27 cellular contexts compared by ENCODE assay signal in genomic region chr4:60194214-60194613, GRCh38.
"Had no signal": no experiment of that assay in that cellular context is flagged by ENCODE, and none has a peak within 500 bp of the region (broad histone marks: within the 10 kb centered on the region; RNA-seq: fewer than 3 reads in every experiment).

No MANE protein-coding gene starts in this region.

- H3K4me1 ChIP-seq: colonic mucosa, esophagus squamous epithelium, gastroesophageal sphincter, heart left ventricle, left lung, lower lobe of right lung had no signal

- ATAC-seq: effector memory CD8-positive, alpha-beta T cell; esophagus mucosa; gastroesophageal sphincter; heart left ventricle; left cardiac atrium; left lung; left ventricle myocardium superior; lower lobe of right lung; mucosa of descending colon; naive thymus-derived CD8-positive, alpha-beta T cell had no signal

- H3K36me3 Mint-ChIP-seq: naive B cell; naive thymus-derived CD8-positive, alpha-beta T cell had no signal

- H3K27me3 Mint-ChIP-seq: dendritic cell treated with granulocyte-macrophage colony-stimulating factor and Interleukin-4, amounts not matched to agents 40 ng/mL and 50 ng/mL, for 4 days; effector memory CD8-positive, alpha-beta T cell; naive B cell; naive thymus-derived CD8-positive, alpha-beta T cell had no signal

- H3K4me2 ChIP-seq: hepatocyte had no signal

- H3K27ac ChIP-seq: colonic mucosa, epithelial cell of prostate, esophagus squamous epithelium, gastroesophageal sphincter, heart left ventricle, hepatocyte, left lung, lower lobe of right lung had no signal

- H3K9me3 ChIP-seq: colonic mucosa, esophagus squamous epithelium, gastroesophageal sphincter, lower lobe of right lung, mucosa of descending colon had no signal

- H2AFZ ChIP-seq: hepatocyte had no signal

- H3K27ac Mint-ChIP-seq: dendritic cell treated with granulocyte-macrophage colony-stimulating factor and Interleukin-4, amounts not matched to agents 40 ng/mL and 50 ng/mL, for 4 days; effector memory CD8-positive, alpha-beta T cell; endodermal cell; immature natural killer cell; mesothelial cell of epicardium; naive B cell; naive thymus-derived CD8-positive, alpha-beta T cell had no signal

- H3K4me3 Mint-ChIP-seq: dendritic cell treated with granulocyte-macrophage colony-stimulating factor and Interleukin-4, amounts not matched to agents 40 ng/mL and 50 ng/mL, for 4 days; effector memory CD8-positive, alpha-beta T cell; endodermal cell; immature natural killer cell; mesothelial cell of epicardium; naive B cell; naive thymus-derived CD8-positive, alpha-beta T cell had no signal

- H3K4me1 Mint-ChIP-seq: endodermal cell; immature natural killer cell; naive B cell; naive thymus-derived CD8-positive, alpha-beta T cell had no signal

- H3K4me3 ChIP-seq: colonic mucosa, esophagus squamous epithelium, gastroesophageal sphincter, heart left ventricle, hepatocyte, left lung, lower lobe of right lung, mucosa of descending colon had no signal

- H3K79me2 ChIP-seq: hepatocyte had no signal

- H3K36me3 ChIP-seq: colonic mucosa, esophagus squamous epithelium, gastroesophageal sphincter, heart left ventricle, left lung, lower lobe of right lung had no signal

- DNase-seq: colonic mucosa; cortex of kidney; effector CD8-positive, alpha-beta T cell; effector memory CD8-positive, alpha-beta T cell; endodermal cell; erythroblast; esophagus squamous epithelium; foreskin fibroblast; foreskin melanocyte; heart left ventricle; hypothalamus; immature natural killer cell; islet precursor cell; left cardiac atrium; left lung; left ventricle myocardium superior; lower lobe of right lung; mesenchymal stem cell; mucosa of descending colon; naive B cell; naive thymus-derived CD8-positive, alpha-beta T cell had no signal

- H3K27me3 ChIP-seq: colonic mucosa, esophagus squamous epithelium, gastroesophageal sphincter, heart left ventricle, hepatocyte, left lung had no signal
